1 cellular context compared by ENCODE assay signal in the genomic region with DNA sequence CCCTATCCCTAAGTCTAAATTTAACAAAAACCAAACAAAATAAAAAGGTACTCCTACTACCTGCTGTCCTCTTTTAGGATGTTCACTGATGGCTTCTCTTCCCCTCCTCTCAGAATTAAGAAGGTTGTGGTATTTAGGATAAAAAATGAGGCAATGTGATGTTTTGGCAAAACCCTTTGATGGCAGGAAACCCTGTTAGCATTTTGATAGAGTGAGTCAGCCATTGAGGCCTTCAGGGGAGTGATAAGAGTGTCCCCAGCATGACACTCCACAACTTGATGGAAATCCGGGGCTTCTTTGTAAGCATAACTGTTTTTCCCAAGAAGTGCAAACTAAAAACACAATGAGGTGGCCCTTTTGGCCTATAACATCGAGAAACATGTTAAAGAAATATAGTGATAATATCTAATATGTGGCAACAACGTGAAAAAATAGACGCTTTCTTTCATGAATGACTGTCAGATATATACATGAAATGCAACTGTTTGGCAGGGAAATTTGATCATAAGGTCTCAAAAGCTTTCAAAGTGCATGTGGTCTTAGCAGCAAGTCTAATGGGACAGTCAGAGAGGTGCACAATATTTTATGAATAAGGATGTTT.
TF ChIP-seq lines count a peak whose summit lies in the region.

No MANE protein-coding gene starts in this region.

TF ChIP-seq in HepG2, 621 proteins besides CTCF, POLR2A, EP300 and RAD21:
- TF ChIP-seq, protein P1, sequence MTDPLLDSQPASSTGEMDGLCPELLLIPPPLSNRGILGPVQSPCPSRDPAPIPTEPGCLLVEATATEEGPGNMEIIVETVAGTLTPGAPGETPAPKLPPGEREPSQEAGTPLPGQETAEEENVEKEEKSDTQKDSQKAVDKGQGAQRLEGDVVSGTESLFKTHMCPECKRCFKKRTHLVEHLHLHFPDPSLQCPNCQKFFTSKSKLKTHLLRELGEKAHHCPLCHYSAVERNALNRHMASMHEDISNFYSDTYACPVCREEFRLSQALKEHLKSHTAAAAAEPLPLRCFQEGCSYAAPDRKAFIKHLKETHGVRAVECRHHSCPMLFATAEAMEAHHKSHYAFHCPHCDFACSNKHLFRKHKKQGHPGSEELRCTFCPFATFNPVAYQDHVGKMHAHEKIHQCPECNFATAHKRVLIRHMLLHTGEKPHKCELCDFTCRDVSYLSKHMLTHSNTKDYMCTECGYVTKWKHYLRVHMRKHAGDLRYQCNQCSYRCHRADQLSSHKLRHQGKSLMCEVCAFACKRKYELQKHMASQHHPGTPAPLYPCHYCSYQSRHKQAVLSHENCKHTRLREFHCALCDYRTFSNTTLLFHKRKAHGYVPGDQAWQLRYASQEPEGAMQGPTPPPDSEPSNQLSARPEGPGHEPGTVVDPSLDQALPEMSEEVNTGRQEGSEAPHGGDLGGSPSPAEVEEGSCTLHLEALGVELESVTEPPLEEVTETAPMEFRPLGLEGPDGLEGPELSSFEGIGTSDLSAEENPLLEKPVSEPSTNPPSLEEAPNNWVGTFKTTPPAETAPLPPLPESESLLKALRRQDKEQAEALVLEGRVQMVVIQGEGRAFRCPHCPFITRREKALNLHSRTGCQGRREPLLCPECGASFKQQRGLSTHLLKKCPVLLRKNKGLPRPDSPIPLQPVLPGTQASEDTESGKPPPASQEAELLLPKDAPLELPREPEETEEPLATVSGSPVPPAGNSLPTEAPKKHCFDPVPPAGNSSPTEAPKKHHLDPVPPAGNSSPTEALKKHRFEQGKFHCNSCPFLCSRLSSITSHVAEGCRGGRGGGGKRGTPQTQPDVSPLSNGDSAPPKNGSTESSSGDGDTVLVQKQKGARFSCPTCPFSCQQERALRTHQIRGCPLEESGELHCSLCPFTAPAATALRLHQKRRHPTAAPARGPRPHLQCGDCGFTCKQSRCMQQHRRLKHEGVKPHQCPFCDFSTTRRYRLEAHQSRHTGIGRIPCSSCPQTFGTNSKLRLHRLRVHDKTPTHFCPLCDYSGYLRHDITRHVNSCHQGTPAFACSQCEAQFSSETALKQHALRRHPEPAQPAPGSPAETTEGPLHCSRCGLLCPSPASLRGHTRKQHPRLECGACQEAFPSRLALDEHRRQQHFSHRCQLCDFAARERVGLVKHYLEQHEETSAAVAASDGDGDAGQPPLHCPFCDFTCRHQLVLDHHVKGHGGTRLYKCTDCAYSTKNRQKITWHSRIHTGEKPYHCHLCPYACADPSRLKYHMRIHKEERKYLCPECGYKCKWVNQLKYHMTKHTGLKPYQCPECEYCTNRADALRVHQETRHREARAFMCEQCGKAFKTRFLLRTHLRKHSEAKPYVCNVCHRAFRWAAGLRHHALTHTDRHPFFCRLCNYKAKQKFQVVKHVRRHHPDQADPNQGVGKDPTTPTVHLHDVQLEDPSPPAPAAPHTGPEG (CRISPR knock-in tag; IDR thresholded peaks at IDR 0.05), result no peak
- TF ChIP-seq FOSL2 (CRISPR knock-in tag; IDR thresholded peaks at IDR 0.05), result peak; percentile 61
